In the genomic region with DNA sequence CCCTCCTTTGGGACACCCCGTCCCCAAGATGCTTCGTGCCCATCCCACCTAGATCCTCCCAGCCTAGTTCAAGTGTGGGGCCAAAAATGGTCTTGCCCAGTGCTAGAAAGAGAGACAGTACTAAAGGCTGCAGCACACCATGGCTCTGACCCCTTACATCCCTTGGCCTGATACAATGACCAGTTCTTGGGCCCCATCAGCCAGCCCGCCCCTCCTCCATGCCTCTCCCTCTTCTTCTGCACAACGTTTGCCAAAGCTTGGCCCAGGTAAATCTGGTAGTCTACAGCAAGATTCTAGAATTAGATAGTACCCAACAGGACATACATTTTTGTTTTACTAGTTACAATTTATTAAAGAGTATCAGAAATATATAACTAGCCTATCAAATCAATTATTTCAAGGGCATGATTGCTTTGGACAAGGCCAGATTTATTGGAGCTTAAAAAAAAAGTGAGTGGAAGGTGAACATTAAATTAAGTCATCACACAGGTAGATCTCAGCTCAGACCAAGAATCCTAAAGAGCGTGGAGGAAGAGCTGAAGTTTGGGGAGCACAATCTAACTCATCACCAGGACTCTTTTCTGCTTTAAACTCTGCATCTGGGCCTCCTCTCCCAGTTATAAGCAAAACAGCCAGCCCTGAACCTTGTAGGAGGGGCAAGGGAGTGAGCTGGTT, we compare ENCODE assay signal across 10 cellular contexts.
DNase-seq lines count a peak whose midpoint lies in the region; ATAC-seq and TF ChIP-seq lines count a peak whose summit lies in the region.
"Had no signal": no experiment of that assay in that cellular context is flagged by ENCODE, and none has a peak within 500 bp of the region (broad histone marks: within the 10 kb centered on the region; RNA-seq: fewer than 3 reads in every experiment).

No MANE protein-coding gene starts in this region.

- H3K27ac ChIP-seq in breast epithelium (peak overlapping the region; percentile 66 to 69), caudate nucleus (ENCODE audit: low read depth, low read length) (peak overlapping the region; percentile 53), transverse colon (peak overlapping the region; percentile 67 to 86 (median 76))

- H3K27me3 ChIP-seq in breast epithelium (no peaks in the 10 kb centered on the region), transverse colon (no peaks in the 10 kb centered on the region)

- no peak for ATAC-seq in naive thymus-derived CD8-positive, alpha-beta T cell
- ATAC-seq: Panc1 had no signal

- H3K27ac Mint-ChIP-seq in MCF 10A (ENCODE audit: low read depth, unreplicated experiment), result no peak overlapping the region
- H3K27ac Mint-ChIP-seq in naive thymus-derived CD8-positive, alpha-beta T cell, result peak overlapping the region; percentile 67 to 92 (median 88)

- H3K4me1 Mint-ChIP-seq in MCF 10A (ENCODE audit: insufficient read depth, unreplicated experiment), result peaks cover 16% of the 10 kb centered on the region
- peaks cover 48 to 85% (median 81%) of the 10 kb centered on the region in 4 donors for H3K4me1 Mint-ChIP-seq in naive thymus-derived CD8-positive, alpha-beta T cell

- H3K36me3 ChIP-seq in breast epithelium, result no peaks in the 10 kb centered on the region
- peaks cover 0 to 5% (median 0%) of the 10 kb centered on the region in 4 donors for H3K36me3 ChIP-seq in transverse colon

- peaks cover 21% of the 10 kb centered on the region for H3K36me3 Mint-ChIP-seq in MCF 10A (ENCODE audit: insufficient read depth, unreplicated experiment)
- peaks cover 0 to 8% (median 0%) of the 10 kb centered on the region in 3 donors for H3K36me3 Mint-ChIP-seq in naive thymus-derived CD8-positive, alpha-beta T cell

- H3K4me3 Mint-ChIP-seq in MCF 10A (ENCODE audit: unreplicated experiment), result no peak overlapping the region
- peak overlapping the region in 8 of 10 donors; percentile 25 to 84 (median 81) for H3K4me3 Mint-ChIP-seq in naive thymus-derived CD8-positive, alpha-beta T cell

- H3K4me1 ChIP-seq in breast epithelium (peaks cover 0 to 9% of the 10 kb centered on the region in 2 donors), transverse colon (peaks cover 32 to 63% (median 41%) of the 10 kb centered on the region in 4 donors)

- BruUV-seq in MCF 10A (replicated peaks; lab: Mats Ljungman, UMichigan), result no TSS peak

- no peaks in the 10 kb centered on the region for H3K27me3 Mint-ChIP-seq in MCF 10A (ENCODE audit: insufficient read depth, unreplicated experiment)
- no peaks in the 10 kb centered on the region for H3K27me3 Mint-ChIP-seq in naive thymus-derived CD8-positive, alpha-beta T cell

- no peak for TF ChIP-seq POLR2A in breast epithelium (IDR thresholded peaks at IDR 0.05)
- TF ChIP-seq POLR2A in transverse colon (IDR thresholded peaks at IDR 0.05), result no peak

- CTCF ChIA-PET in MCF 10A (lab: Yijun Ruan, JAX), result interaction anchor here (1.3 kb wide), 1 partner anchor 11 kb away, joined by 3 read pairs; no protein-coding TSS in a partner anchor

- no peaks in the 10 kb centered on the region for H3K9me3 ChIP-seq in breast epithelium
- H3K9me3 ChIP-seq in transverse colon, result no peaks in the 10 kb centered on the region

- H3K9me3 Mint-ChIP-seq in MCF 10A (ENCODE audit: unreplicated experiment), result no peaks in the 10 kb centered on the region
- no peaks in the 10 kb centered on the region for H3K9me3 Mint-ChIP-seq in naive thymus-derived CD8-positive, alpha-beta T cell

- 87 to 100% methylated on average over 2 to 5 of the region's 5 CpGs for WGBS in transverse colon (ENCODE audit: low coverage in 1 of 2), 2 donors

- TF ChIP-seq CTCF in breast epithelium (IDR thresholded peaks at IDR 0.05) (no peak), MCF 10A (IDR thresholded peaks at IDR 0.05; ENCODE audit: unreplicated experiment) (no peak), transverse colon (IDR thresholded peaks at IDR 0.05) (no peak)

- H3K4me3 ChIP-seq in breast epithelium (no peak overlapping the region), transverse colon (no peak overlapping the region)

- intact Hi-C loops in breast epithelium (cut with DNase I; ENCODE audit: low total_unique reads), result no loop called here
- intact Hi-C loops in MCF 10A (cut with micrococcal nuclease), result no loop called here
- intact Hi-C loops in transverse colon (cut with DNase I; ENCODE audit: low total_unique reads), result no loop called here

- DNase-seq in breast epithelium (ENCODE audit: low spot score in 2 of 2), result no peak
- DNase-seq in MCF 10A (ENCODE audit: unreplicated experiment), result no peak
- DNase-seq in caudate nucleus (lab: John Stamatoyannopoulos, UW), result no peak
- no peak for DNase-seq in naive thymus-derived CD8-positive, alpha-beta T cell
- no peak for DNase-seq in transverse colon
- DNase-seq in NK-92 (lab: John Stamatoyannopoulos, UW; ENCODE audit: unreplicated experiment), result no peak
- no peak for DNase-seq in GDM1 (lab: John Stamatoyannopoulos, UW)
- DNase-seq in SK-N-DZ (ENCODE audit: low spot score), result no peak
- DNase-seq: NCI-H1048 had no signal

- POLR2A ChIA-PET in MCF 10A (lab: Yijun Ruan, JAX), result no interaction called here
- POLR2A ChIA-PET in naive thymus-derived CD8-positive, alpha-beta T cell (lab: Charles Lee), result interaction anchor here (1.8 kb wide), 1 partner anchor 10 kb away, joined by 9 read pairs; no protein-coding TSS in a partner anchor

- in situ Hi-C loops in transverse colon (cut with MboI; ENCODE audit: low pct_ligation_motif_present in 1 of 4, low pct_unique_long_range_greater_than_20kb in 1 of 4, low sequenced_read_pairs in 3 of 4), result no loop called here

- no peak for TF ChIP-seq EP300 in transverse colon (IDR thresholded peaks at IDR 0.05; ENCODE audit: low read depth)
